In genomic region chr11:64864473-64865285, GRCh38 we compare ENCODE assay signal across 8 cellular contexts.
DNase-seq lines count a peak whose midpoint lies in the region; ATAC-seq, FAIRE-seq and TF ChIP-seq lines count a peak whose summit lies in the region.

No MANE protein-coding gene starts in this region.

- in situ Hi-C loops in astrocyte of the spinal cord (cut with HindIII; ENCODE audit: low sequenced_read_pairs): no loop called here

- TF ChIP-seq CTCF in astrocyte of the spinal cord (IDR thresholded peaks at IDR 0.05; ENCODE audit: low read depth, low read length): no peak

- no peak for FAIRE-seq in RCC 7860 (lab: Jason Lieb, UNC)

- peaks cover 0 to 8% of the 10 kb centered on the region in 2 donors for H3K9me3 Mint-ChIP-seq in stimulated activated naive CD8-positive, alpha-beta T cell treated with anti-CD3 and anti-CD28 coated beads, Interleukin-15, amount 100 ng/mL, for 72 hours

- peak overlapping the region; percentile 96 to 99 for H3K27ac Mint-ChIP-seq in stimulated activated naive CD8-positive, alpha-beta T cell treated with anti-CD3 and anti-CD28 coated beads, Interleukin-15, amount 100 ng/mL, for 72 hours

- peaks cover 95% of the 10 kb centered on the region for H3K4me1 Mint-ChIP-seq in stimulated activated naive CD8-positive, alpha-beta T cell treated with anti-CD3 and anti-CD28 coated beads, Interleukin-15, amount 100 ng/mL, for 72 hours

- peak; percentile 80 for DNase-seq in activated effector memory CD4-positive, alpha-beta T cell treated with anti-CD3 and anti-CD28 coated beads, Interleukin-2, amount 50 U/mL, for 16 hours
- no peak for DNase-seq in activated effector memory CD4-positive, alpha-beta T cell treated with Interleukin-2 at 50 U/mL for 16 hours
- peak; percentile 63 for DNase-seq in NAMALWA (ENCODE audit: low spot score)
- DNase-seq in astrocyte of the spinal cord (ENCODE audit: low read depth, low spot score): peak; percentile 98
- DNase-seq in left kidney (ENCODE audit: low read depth, low spot score): peak; percentile 57
- peak; percentile 70 to 86 for DNase-seq in stimulated activated naive CD8-positive, alpha-beta T cell treated with anti-CD3 and anti-CD28 coated beads, Interleukin-15, amount 100 ng/mL, for 72 hours
- DNase-seq in globus pallidus (ENCODE audit: low spot score): no peak
- no peak for DNase-seq in RCC 7860 (ENCODE audit: low spot score)

- no peaks in the 10 kb centered on the region for H3K27me3 Mint-ChIP-seq in stimulated activated naive CD8-positive, alpha-beta T cell treated with anti-CD3 and anti-CD28 coated beads, Interleukin-15, amount 100 ng/mL, for 72 hours

- no peak overlapping the region for H3K4me3 ChIP-seq in astrocyte of the spinal cord (ENCODE audit: low read depth, low read length)

- ATAC-seq in stimulated activated naive CD8-positive, alpha-beta T cell treated with anti-CD3 and anti-CD28 coated beads, Interleukin-15, amount 100 ng/mL, for 72 hours: peak; percentile 65

- H3K4me3 Mint-ChIP-seq in stimulated activated naive CD8-positive, alpha-beta T cell treated with anti-CD3 and anti-CD28 coated beads, Interleukin-15, amount 100 ng/mL, for 72 hours: peak overlapping the region; percentile 87 to 94

Comparison
In these comparisons a context has a peak if more than half of its experiments do, and no peak if none do; other contexts are left out.
1. DNase-seq: peak in activated effector memory CD4-positive, alpha-beta T cell treated with anti-CD3 and anti-CD28 coated beads, Interleukin-2, amount 50 U/mL, for 16 hours (single experiment), NAMALWA (single experiment), astrocyte of the spinal cord (single experiment), left kidney (single experiment) and stimulated activated naive CD8-positive, alpha-beta T cell treated with anti-CD3 and anti-CD28 coated beads, Interleukin-15, amount 100 ng/mL, for 72 hours (2 of 2); none in activated effector memory CD4-positive, alpha-beta T cell treated with Interleukin-2 at 50 U/mL for 16 hours (single experiment), globus pallidus (single experiment) and RCC 7860 (single experiment).